ENCODE assay signal across 14 cellular contexts in the genomic region with DNA sequence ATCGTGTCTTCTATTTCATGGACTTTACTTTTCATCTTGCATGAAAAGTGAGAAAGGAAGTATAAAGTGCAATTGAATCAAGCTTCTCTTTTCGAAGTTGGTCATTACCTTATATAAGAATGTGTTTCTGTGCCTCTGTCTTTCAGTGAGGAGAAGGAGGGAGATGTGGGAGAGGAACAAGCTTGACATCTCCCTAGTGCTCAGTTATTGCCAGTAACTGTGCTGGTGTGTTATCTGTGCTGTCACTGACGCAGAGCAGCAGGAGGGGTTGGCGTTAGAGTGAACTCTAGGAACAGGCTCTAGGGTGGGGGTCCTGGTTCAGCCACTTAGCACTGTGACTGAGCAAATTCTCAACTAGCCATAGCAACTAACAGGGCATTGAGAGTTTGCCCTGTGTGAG. TPM values are rescaled to one million over a fixed set of nuclear protein-coding genes. Genes with fewer than 3 reads are reported as not detected.
DNase-seq lines count a peak whose midpoint lies in the region; ATAC-seq and TF ChIP-seq lines count a peak whose summit lies in the region.
"Had no signal": no experiment of that assay in that cellular context is flagged by ENCODE, and none has a peak within 500 bp of the region (broad histone marks: within the 10 kb centered on the region; RNA-seq: fewer than 3 reads in every experiment).

No MANE protein-coding gene starts in this region.

- H3K36me3 ChIP-seq in right atrium auricular region (no peaks in the 10 kb centered on the region), heart left ventricle (no peaks in the 10 kb centered on the region)
- H3K36me3 ChIP-seq: gastroesophageal sphincter, thoracic aorta had no signal

- H3K9me3 ChIP-seq in right atrium auricular region (peaks cover 0 to 5% of the 10 kb centered on the region in 2 donors), heart left ventricle (peaks cover 0 to 9% (median under 1%) of the 10 kb centered on the region in 12 donors)

- H3K27me3 ChIP-seq in right atrium auricular region: no peaks in the 10 kb centered on the region
- H3K27me3 ChIP-seq in heart left ventricle: no peaks in the 10 kb centered on the region
- H3K27me3 ChIP-seq: gastroesophageal sphincter had no signal

- H3K4me1 ChIP-seq in right atrium auricular region (no peaks in the 10 kb centered on the region), heart left ventricle (peaks cover 0 to 19% (median 0%) of the 10 kb centered on the region in 12 donors)
- H3K4me1 ChIP-seq: A549, gastroesophageal sphincter had no signal

- 50 to 53% (median 52%) methylated on average over 4 of the region's 4 CpGs for WGBS in heart left ventricle, 4 donors

- peak; percentile 57 for ATAC-seq in Right ventricle myocardium inferior
- peak; percentile 19 for ATAC-seq in HG03196 (IDR thresholded peaks at IDR 0.05; ENCODE audit: unreplicated experiment)
- peak; percentile 67 to 84 (median 74) for ATAC-seq in heart left ventricle
- no peak for ATAC-seq in GM21619 (IDR thresholded peaks at IDR 0.05; ENCODE audit: unreplicated experiment)
- ATAC-seq: A549 had no signal

- TF ChIP-seq CTCF in right atrium auricular region (IDR thresholded peaks at IDR 0.05) (no peak), heart left ventricle (IDR thresholded peaks at IDR 0.05) (no peak)

- H3K27ac ChIP-seq in right atrium auricular region (no peak overlapping the region), heart left ventricle (peak overlapping the region in 4 of 12 donors; percentile 5 to 91 (median 42))
- H3K27ac ChIP-seq: A549, thoracic aorta had no signal

- no peak overlapping the region for H3K4me3 ChIP-seq in right atrium auricular region
- no peak overlapping the region for H3K4me3 ChIP-seq in heart left ventricle
- H3K4me3 ChIP-seq: A549, gastroesophageal sphincter, thoracic aorta had no signal

- no peak for DNase-seq in Right ventricle myocardium inferior (ENCODE audit: missing footprints)
- no peak for DNase-seq in right atrium auricular region (ENCODE audit: low spot score)
- DNase-seq in heart left ventricle: no peak
- DNase-seq in SK-N-DZ (ENCODE audit: low spot score): no peak
- DNase-seq in superior temporal gyrus (ENCODE audit: extremely low spot score): no peak
- no peak for DNase-seq in NCI-H1092 treated with DMSO at 0.1 percent for 48 hours (lab: John Stamatoyannopoulos, UW)
- DNase-seq: central memory CD4-positive, alpha-beta T cell; stimulated activated CD4-positive, alpha-beta T cell treated with anti-CD3 and anti-CD28 coated beads, Interleukin-2, amount 100 ng/mL, for 24 hours; SW 1271 had no signal

- no peak for TF ChIP-seq POLR2A in heart left ventricle (IDR thresholded peaks at IDR 0.05)

- intact Hi-C loops in Right ventricle myocardium inferior (cut with DNase I) (no loop called here), heart left ventricle (cut with DNase I) (no loop called here)

RNA-seq across cellular contexts. Expression of a gene that starts 34.0 kb away (rescaled TPM):
- total RNA-seq in Right ventricle myocardium inferior (11.1 TPM), right atrium auricular region (10 to 100 TPM; 10.9 to 18.8 TPM), heart left ventricle (10 to 100 TPM in 8 of 9 donors, 1 to 10 TPM in 1; 8.5 to 26.5 (median 15.0) TPM)
- polyA plus RNA-seq in heart left ventricle: 10 to 100 TPM in 1 of 2 donors, 1 to 10 TPM in 1; 4.6 to 10.1 TPM
- polyA plus RNA-seq in SK-N-DZ (2014; cell fraction: cytosol; rRNA removed): 8.2 and 9.7 TPM in 2 replicates
- polyA plus RNA-seq in SK-N-DZ (2014; cell fraction: nucleus; rRNA removed): 11.7 and 13.1 TPM in 2 replicates
